ENCODE assay signal across 12 cellular contexts in genomic region chr11:120184946-120185677, GRCh38. TPM values are rescaled to one million over a fixed set of nuclear protein-coding genes. Genes with fewer than 3 reads are reported as not detected.
DNase-seq lines count a peak whose midpoint lies in the region; ATAC-seq and TF ChIP-seq lines count a peak whose summit lies in the region.
"Had no signal": no experiment of that assay in that cellular context is flagged by ENCODE, and none has a peak within 500 bp of the region (broad histone marks: within the 10 kb centered on the region; RNA-seq: fewer than 3 reads in every experiment).

No MANE protein-coding gene starts in this region.

- H3K27ac Mint-ChIP-seq in MCF 10A (ENCODE audit: low read depth, unreplicated experiment): no peak overlapping the region
- H3K27ac Mint-ChIP-seq: dendritic cell treated with granulocyte-macrophage colony-stimulating factor and Interleukin-4, amounts not matched to agents 40 ng/mL and 50 ng/mL, for 4 days had no signal

- no peaks in the 10 kb centered on the region for H3K27me3 Mint-ChIP-seq in MCF 10A (ENCODE audit: insufficient read depth, unreplicated experiment)

- TF ChIP-seq CTCF in breast epithelium (IDR thresholded peaks at IDR 0.05): no peak
- no peak for TF ChIP-seq CTCF in MCF 10A (IDR thresholded peaks at IDR 0.05; ENCODE audit: unreplicated experiment)
- no peak for TF ChIP-seq CTCF in ovary (IDR thresholded peaks at IDR 0.05)

- TF ChIP-seq POLR2A in breast epithelium (IDR thresholded peaks at IDR 0.05) (no peak), ovary (IDR thresholded peaks at IDR 0.05) (peak; percentile 45)

- no peak overlapping the region for H3K4me3 Mint-ChIP-seq in MCF 10A (ENCODE audit: unreplicated experiment)
- H3K4me3 Mint-ChIP-seq: dendritic cell treated with granulocyte-macrophage colony-stimulating factor and Interleukin-4, amounts not matched to agents 40 ng/mL and 50 ng/mL, for 4 days had no signal

- H3K9me3 ChIP-seq in breast epithelium: no peaks in the 10 kb centered on the region
- H3K9me3 ChIP-seq in ovary: no peaks in the 10 kb centered on the region
- H3K9me3 ChIP-seq: upper lobe of left lung had no signal

- H3K27me3 ChIP-seq in breast epithelium (no peaks in the 10 kb centered on the region), ovary (no peaks in the 10 kb centered on the region)
- H3K27me3 ChIP-seq: upper lobe of left lung had no signal

- CTCF ChIA-PET in MCF 10A (lab: Yijun Ruan, JAX): interaction anchor here (0.5 to 0.9 kb wide), 3 partner anchors 12 to 117 kb away, joined by 3 to 5 read pairs (median 3); no protein-coding TSS in a partner anchor

- BruUV-seq in MCF 10A (replicated peaks; lab: Mats Ljungman, UMichigan): no TSS peak

- intact Hi-C loops in breast epithelium (cut with DNase I; ENCODE audit: low total_unique reads): loop anchor here (5.0 kb wide), 1 partner anchor 32 kb away; no protein-coding TSS in a partner anchor
- intact Hi-C loops in MCF 10A (cut with micrococcal nuclease): no loop called here
- intact Hi-C loops in left cardiac atrium (cut with DNase I): no loop called here
- intact Hi-C loops in ovary (cut with DNase I): loop anchor here in 1 of 4 donors (2.0 kb wide), 1 partner anchor 26 kb away; the partner anchor contains the start of gene OAF

- H3K27ac ChIP-seq in breast epithelium (peak overlapping the region; percentile 50 to 96), ovary (peak overlapping the region; percentile 26 to 82)
- H3K27ac ChIP-seq: KMS-11 had no signal

- ATAC-seq in left cardiac atrium (peak; percentile 63 to 78), GM21390 (IDR thresholded peaks at IDR 0.05; ENCODE audit: unreplicated experiment) (no peak), HG02798 (IDR thresholded peaks at IDR 0.05; ENCODE audit: poor library complexity, unreplicated experiment) (no peak)

- no peaks in the 10 kb centered on the region for H3K9me3 Mint-ChIP-seq in MCF 10A (ENCODE audit: unreplicated experiment)
- H3K9me3 Mint-ChIP-seq: dendritic cell treated with granulocyte-macrophage colony-stimulating factor and Interleukin-4, amounts not matched to agents 40 ng/mL and 50 ng/mL, for 4 days had no signal

- DNase-seq in breast epithelium (ENCODE audit: low spot score in 2 of 2) (peak in 1 of 2 donors; percentile 44), MCF 10A (ENCODE audit: unreplicated experiment) (no peak), left cardiac atrium (peak; percentile 58), ovary (peak; percentile 83 to 90 (median 88)), NCI-H446 treated with DMSO at 0.1 percent for 48 hours (lab: John Stamatoyannopoulos, UW) (no peak)
- DNase-seq in stimulated activated naive CD4-positive, alpha-beta T cell treated with Interleukin-2 at 50 U/mL for 16 hours (lab: John Stamatoyannopoulos, UW): no peak
- DNase-seq: NCI-H510A treated with DMSO at 0.1 percent for 48 hours had no signal

- peak overlapping the region in 2 of 3 donors; percentile 9 to 23 for H3K4me3 ChIP-seq in breast epithelium
- no peak overlapping the region for H3K4me3 ChIP-seq in ovary
- H3K4me3 ChIP-seq: upper lobe of left lung had no signal

- no peak for TF ChIP-seq EP300 in ovary (IDR thresholded peaks at IDR 0.05)

- 5 to 14% (median 8%) methylated on average over 7 of the region's 7 CpGs for WGBS in ovary, 3 donors

- POLR2A ChIA-PET in MCF 10A (lab: Yijun Ruan, JAX): no interaction called here

- no peaks in the 10 kb centered on the region for H3K4me1 ChIP-seq in breast epithelium
- peaks cover 47% of the 10 kb centered on the region for H3K4me1 ChIP-seq in ovary (ENCODE audit: insufficient read depth)

- H3K36me3 Mint-ChIP-seq in MCF 10A (ENCODE audit: insufficient read depth, unreplicated experiment): no peaks in the 10 kb centered on the region

- H3K36me3 ChIP-seq in breast epithelium (no peaks in the 10 kb centered on the region), ovary (no peaks in the 10 kb centered on the region)
- H3K36me3 ChIP-seq: upper lobe of left lung had no signal

- H3K4me1 Mint-ChIP-seq in MCF 10A (ENCODE audit: insufficient read depth, unreplicated experiment): peaks cover 10% of the 10 kb centered on the region

RNA-seq across cellular contexts. Expression of gene OAF, which starts 25.7 kb away (rescaled TPM):
- total RNA-seq in breast epithelium: 10 to 100 TPM; 19.8 to 35.1 (median 33.3) TPM
- total RNA-seq in MCF 10A (2022): 21.6 and 34.8 TPM in 2 replicates
- total RNA-seq in left cardiac atrium: 10 to 100 TPM; 32.9 to 59.6 TPM
- total RNA-seq in ovary: 100 to 1,000 TPM in 2 of 7 donors, 10 to 100 TPM in 5; 26.6 to 170 (median 66.5) TPM
- polyA plus RNA-seq in ovary: 10 to 100 TPM; 38.1 to 44.1 TPM

RNA-seq across cellular contexts. Expression of gene TRIM29, which starts 47.2 kb away (rescaled TPM):
- 10 to 100 TPM; 10.6 to 58.7 (median 45.9) TPM for total RNA-seq in breast epithelium
- total RNA-seq in MCF 10A (2022): 60.9 and 93.4 TPM in 2 replicates
- under 1 TPM in 1 of 2 donors, not detected in 1; 0.50 TPM for total RNA-seq in left cardiac atrium
- total RNA-seq in ovary: 1 to 10 TPM in 6 of 7 donors, not detected in 1; 1.1 to 5.9 (median 1.6) TPM
- polyA plus RNA-seq in ovary: 1 to 10 TPM in 1 of 2 donors, under 1 TPM in 1; 0.11 to 1.0 TPM

RNA-seq across cellular contexts. Expression of gene POU2F3, which starts 54.8 kb away (rescaled TPM):
- total RNA-seq in breast epithelium: 1 to 10 TPM in 2 of 3 donors, not detected in 1; 3.9 to 7.0 TPM
- not detected in 2 replicates for total RNA-seq in MCF 10A (2022)
- total RNA-seq in left cardiac atrium: not detected
- total RNA-seq in ovary: 1 to 10 TPM in 1 of 7 donors, under 1 TPM in 4, not detected in 2; 0.20 to 1.0 (median 0.23) TPM
- under 1 TPM; 0.05 to 0.08 TPM for polyA plus RNA-seq in ovary

Comparison
In these comparisons a context has a peak if more than half of its experiments do, and no peak if none do; other contexts are left out.
1. DNase-seq: peak in left cardiac atrium (single experiment) and ovary (5 of 5); none in MCF 10A (single experiment), stimulated activated naive CD4-positive, alpha-beta T cell treated with Interleukin-2 at 50 U/mL for 16 hours (single experiment) and NCI-H446 treated with DMSO at 0.1 percent for 48 hours (single experiment).
2. ATAC-seq: peak in left cardiac atrium (2 of 2); none in GM21390 (single experiment) and HG02798 (single experiment).